Comparison of ENCODE assay signal across 19 cellular contexts in genomic region chr2:24592436-24593100, GRCh38.
"Had no signal": no experiment of that assay in that cellular context is flagged by ENCODE, and none has a peak within 500 bp of the region (broad histone marks: within the 10 kb centered on the region; RNA-seq: fewer than 3 reads in every experiment).

No MANE protein-coding gene starts in this region.

- H3K9ac ChIP-seq: neural progenitor cell had no signal

- H3K36me3 ChIP-seq: left lung, lower lobe of right lung, pancreas, thyroid gland had no signal

- DNase-seq: effector CD4-positive, alpha-beta T cell; foreskin melanocyte; head of caudate nucleus; islet precursor cell; left lung; lower lobe of right lung; midbrain; occipital lobe; pancreas; right cardiac atrium; small intestine; stimulated activated CD4-positive, alpha-beta T cell treated with anti-CD3 and anti-CD28 coated beads, Interleukin-12 subunit alpha, Interleukin-12 subunit beta, amount 100 ng/mL, for 4 hours; stimulated activated naive CD4-positive, alpha-beta T cell treated with Interleukin-2 at 50 U/mL for 16 hours; thyroid gland had no signal

- H3K4me1 ChIP-seq: left lung, lower lobe of right lung, suprapubic skin, thyroid gland had no signal

- H3K9me3 ChIP-seq: left lung, lower lobe of right lung, pancreas, suprapubic skin, thyroid gland had no signal

- H3K27ac ChIP-seq: coronary artery, hepatocyte, left lung, lower lobe of right lung, neural progenitor cell, pancreas, suprapubic skin, thyroid gland had no signal

- H3K4me3 ChIP-seq: coronary artery, hepatocyte, left lung, lower lobe of right lung, neural progenitor cell, pancreas, suprapubic skin, thyroid gland had no signal

- FAIRE-seq: pancreas, small intestine, urothelium cell line had no signal

- H3K27me3 ChIP-seq: hepatocyte, left lung, neural progenitor cell, pancreas, suprapubic skin, thyroid gland had no signal
